In genomic region chr17:80964231-80964856, GRCh38 we compare ENCODE assay signal across 19 cellular contexts.
"Had no signal": no experiment of that assay in that cellular context is flagged by ENCODE, and none has a peak within 500 bp of the region (broad histone marks: within the 10 kb centered on the region; RNA-seq: fewer than 3 reads in every experiment).

No MANE protein-coding gene starts in this region.

- H3K36me3 Mint-ChIP-seq: type B pancreatic cell had no signal

- DNase-seq: activated B cell treated with CpG ODN at 0.5 μM for 24 hours; activated CD4-positive, alpha-beta memory T cell treated with anti-CD3 and anti-CD28 coated beads for 36 hours; activated CD4-positive, alpha-beta T cell treated with anti-CD3 and anti-CD28 coated beads for 4 hours; activated naive CD4-positive, alpha-beta T cell treated with Interleukin-2 at 50 U/mL for 16 hours; activated T-cell treated with anti-CD3 and anti-CD28 coated beads, Interleukin-2, amount 50 U/mL, for 1 hour; body of pancreas; central memory CD4-positive, alpha-beta T cell; colonic mucosa; heart left ventricle; immature natural killer cell; kidney glomerular epithelial cell; naive B cell; occipital lobe; stimulated activated CD4-positive, alpha-beta T cell treated with anti-CD3 and anti-CD28 coated beads, Interleukin-2, amount 100 ng/mL, for 24 hours; stimulated activated naive CD8-positive, alpha-beta T cell treated with anti-CD3 and anti-CD28 coated beads, Interleukin-15, amount 100 ng/mL, for 72 hours had no signal

- H3K4me1 ChIP-seq: colonic mucosa had no signal

- H3K9me3 Mint-ChIP-seq: activated B cell treated with CpG ODN at 0.5 μM for 24 hours; activated CD4-positive, alpha-beta memory T cell treated with anti-CD3 and anti-CD28 coated beads for 36 hours; activated T-helper 2 cell treated with anti-CD3 and anti-CD28 coated beads, Interferon-gamma antibody, Interleukin-2, Interleukin-4, amounts not matched to agents 10 μg/mL and 5 μg/mL and 100 μg/mL, durations not matched to agents 14 hours and 24 hours and 36 hours; immature natural killer cell; memory B cell; naive B cell; stimulated activated naive CD8-positive, alpha-beta T cell treated with anti-CD3 and anti-CD28 coated beads, Interleukin-15, amount 100 ng/mL, for 72 hours; T-helper 2 cell treated with Interferon-gamma antibody and Interleukin-4, amounts not matched to agents 5 μg/mL and 100 μg/mL, for 36 hours; type B pancreatic cell had no signal

- H3K27ac ChIP-seq: body of pancreas, colonic mucosa had no signal

- H3K27ac Mint-ChIP-seq: activated B cell treated with CpG ODN at 0.5 μM for 24 hours; activated CD4-positive, alpha-beta memory T cell treated with anti-CD3 and anti-CD28 coated beads for 36 hours; activated T-helper 2 cell treated with anti-CD3 and anti-CD28 coated beads, Interferon-gamma antibody, Interleukin-2, Interleukin-4, amounts not matched to agents 10 μg/mL and 5 μg/mL and 100 μg/mL, durations not matched to agents 14 hours and 24 hours and 36 hours; immature natural killer cell; memory B cell; stimulated activated naive CD8-positive, alpha-beta T cell treated with anti-CD3 and anti-CD28 coated beads, Interleukin-15, amount 100 ng/mL, for 72 hours; T-helper 2 cell treated with Interferon-gamma antibody and Interleukin-4, amounts not matched to agents 5 μg/mL and 100 μg/mL, for 36 hours; type B pancreatic cell had no signal

- H3K9me3 ChIP-seq: body of pancreas, colonic mucosa, heart left ventricle had no signal

- ATAC-seq: body of pancreas, heart left ventricle had no signal

- H3K36me3 ChIP-seq: colonic mucosa had no signal

- H3K27me3 ChIP-seq: heart left ventricle had no signal

- H3K4me3 Mint-ChIP-seq: activated B cell treated with CpG ODN at 0.5 μM for 24 hours; activated CD4-positive, alpha-beta memory T cell treated with anti-CD3 and anti-CD28 coated beads for 36 hours; immature natural killer cell; memory B cell; stimulated activated naive CD8-positive, alpha-beta T cell treated with anti-CD3 and anti-CD28 coated beads, Interleukin-15, amount 100 ng/mL, for 72 hours; T-helper 2 cell treated with Interferon-gamma antibody and Interleukin-4, amounts not matched to agents 5 μg/mL and 100 μg/mL, for 36 hours; type B pancreatic cell had no signal

- H3K27me3 Mint-ChIP-seq: activated B cell treated with CpG ODN at 0.5 μM for 24 hours; activated CD4-positive, alpha-beta memory T cell treated with anti-CD3 and anti-CD28 coated beads for 36 hours; memory B cell; naive B cell; stimulated activated naive CD8-positive, alpha-beta T cell treated with anti-CD3 and anti-CD28 coated beads, Interleukin-15, amount 100 ng/mL, for 72 hours; type B pancreatic cell had no signal

- H3K4me3 ChIP-seq: body of pancreas, colonic mucosa, heart left ventricle had no signal
